Comparison of ENCODE assay signal across 7 cellular contexts in genomic region chr14:24216876-24217275, GRCh38. TPM values are rescaled to one million over a fixed set of nuclear protein-coding genes. Genes with fewer than 3 reads are reported as not detected.
"Had no signal": no experiment of that assay in that cellular context is flagged by ENCODE, and none has a peak within 500 bp of the region (broad histone marks: within the 10 kb centered on the region; RNA-seq: fewer than 3 reads in every experiment).

No MANE protein-coding gene starts in this region.

RNA-seq across cellular contexts. Expression of gene TSSK4, which starts 11.4 kb away (rescaled TPM):
- total RNA-seq: cardiac muscle cell, hepatocyte, kidney epithelial cell, mesenteric fat pad, posterior vena cava, thyroid gland had no signal
- polyA plus RNA-seq: right cardiac atrium had no signal
